18 cellular contexts compared by ENCODE assay signal in genomic region chr12:51672334-51672733, GRCh38.
"Had no signal": no experiment of that assay in that cellular context is flagged by ENCODE, and none has a peak within 500 bp of the region (broad histone marks: within the 10 kb centered on the region; RNA-seq: fewer than 3 reads in every experiment).

No MANE protein-coding gene starts in this region.

- H3K27ac Mint-ChIP-seq: activated CD4-positive, alpha-beta T cell treated with anti-CD3 and anti-CD28 coated beads, Interleukin-2, amount 10 ng/mL, durations not matched to agents 24 days and 14 days; activated naive CD4-positive, alpha-beta T cell treated with anti-CD3 and anti-CD28 coated beads, Interleukin-2, amount 10 ng/mL, durations not matched to agents 7 days and 5 days; activated T-helper 2 cell treated with anti-CD3 and anti-CD28 coated beads, Interferon-gamma antibody, Interleukin-2, Interleukin-4, amounts not matched to agents 10 μg/mL and 5 μg/mL and 100 μg/mL, durations not matched to agents 14 hours and 24 hours and 36 hours; stimulated activated naive CD8-positive, alpha-beta T cell treated with anti-CD3 and anti-CD28 coated beads, Interleukin-15, Interleukin-2, amounts not matched to agents 100 ng/mL and 50 ng/mL, for 24 hours; T-helper 17 cell had no signal

- H3K4me3 ChIP-seq: adrenal gland, heart right ventricle, testis, upper lobe of right lung had no signal

- H3K4me1 ChIP-seq: adrenal gland, heart right ventricle, testis, upper lobe of right lung had no signal

- H3K4me3 Mint-ChIP-seq: activated CD4-positive, alpha-beta T cell treated with anti-CD3 and anti-CD28 coated beads, Interleukin-2, amount 10 ng/mL, durations not matched to agents 24 days and 14 days; activated naive CD4-positive, alpha-beta T cell treated with anti-CD3 and anti-CD28 coated beads, Interleukin-2, amount 10 ng/mL, durations not matched to agents 7 days and 5 days; stimulated activated naive CD8-positive, alpha-beta T cell treated with anti-CD3 and anti-CD28 coated beads, Interleukin-15, Interleukin-2, amounts not matched to agents 100 ng/mL and 50 ng/mL, for 24 hours; T-helper 17 cell; WTC11 had no signal

- ATAC-seq: foreskin keratinocyte, heart right ventricle, left ventricle myocardium superior, T-helper 17 cell, upper lobe of right lung, WTC11 had no signal

- H3K27ac ChIP-seq: adrenal gland, brain microvascular endothelial cell, foreskin keratinocyte, heart right ventricle, testis, upper lobe of right lung had no signal

- DNase-seq: activated CD4-positive, alpha-beta T cell treated with anti-CD3 and anti-CD28 coated beads, Interleukin-2, amount 10 ng/mL, durations not matched to agents 24 days and 14 days; activated naive CD4-positive, alpha-beta T cell treated with anti-CD3 and anti-CD28 coated beads, Interleukin-2, amount 10 ng/mL, durations not matched to agents 7 days and 5 days; activated T-cell treated with anti-CD3 and anti-CD28 coated beads for 4 hours; brain microvascular endothelial cell; dermis blood vessel endothelial cell; erythroblast; heart right ventricle; left ventricle myocardium superior; stimulated activated CD4-positive, alpha-beta T cell treated with anti-CD3 and anti-CD28 coated beads, Interleukin-4, amount 100 ng/mL, for 1 hour; stimulated activated CD8-positive, alpha-beta memory T cell treated with anti-CD3 and anti-CD28 coated beads, Interleukin-4, amount 100 ng/mL, for 48 hours; T-helper 17 cell; testis; upper lobe of right lung had no signal

- H3K36me3 Mint-ChIP-seq: activated naive CD4-positive, alpha-beta T cell treated with anti-CD3 and anti-CD28 coated beads, Interleukin-2, amount 10 ng/mL, durations not matched to agents 7 days and 5 days; WTC11 had no signal

- H3K9me3 ChIP-seq: adrenal gland, heart right ventricle, testis, upper lobe of right lung had no signal

- H3K27me3 ChIP-seq: adrenal gland, brain microvascular endothelial cell, testis had no signal

- H3K36me3 ChIP-seq: adrenal gland, brain microvascular endothelial cell, heart right ventricle, upper lobe of right lung had no signal

- H3K9me3 Mint-ChIP-seq: activated CD4-positive, alpha-beta T cell treated with anti-CD3 and anti-CD28 coated beads, Interleukin-2, amount 10 ng/mL, durations not matched to agents 24 days and 14 days; activated naive CD4-positive, alpha-beta T cell treated with anti-CD3 and anti-CD28 coated beads, Interleukin-2, amount 10 ng/mL, durations not matched to agents 7 days and 5 days; activated T-helper 2 cell treated with anti-CD3 and anti-CD28 coated beads, Interferon-gamma antibody, Interleukin-2, Interleukin-4, amounts not matched to agents 10 μg/mL and 5 μg/mL and 100 μg/mL, durations not matched to agents 14 hours and 24 hours and 36 hours; stimulated activated naive CD8-positive, alpha-beta T cell treated with anti-CD3 and anti-CD28 coated beads, Interleukin-15, Interleukin-2, amounts not matched to agents 100 ng/mL and 50 ng/mL, for 24 hours; WTC11 had no signal
